In genomic region chr7:94067047-94067446, GRCh38 we compare ENCODE assay signal across 21 cellular contexts.
"Had no signal": no experiment of that assay in that cellular context is flagged by ENCODE, and none has a peak within 500 bp of the region (broad histone marks: within the 10 kb centered on the region; RNA-seq: fewer than 3 reads in every experiment).

No MANE protein-coding gene starts in this region.

- H3K36me3 ChIP-seq: esophagus muscularis mucosa, gastroesophageal sphincter, thoracic aorta had no signal

- H3K27me3 ChIP-seq: body of pancreas, esophagus muscularis mucosa had no signal

- H3K4me3 ChIP-seq: body of pancreas, esophagus muscularis mucosa, gastroesophageal sphincter, thoracic aorta had no signal

- H3K4me1 ChIP-seq: body of pancreas, esophagus muscularis mucosa, gastroesophageal sphincter had no signal

- DNase-seq: activated gamma-delta T cell treated with Interleukin-2 at 50 U/mL for 16 hours; activated T-cell treated with anti-CD3 and anti-CD28 coated beads, Interleukin-2, amount 50 U/mL, for 1 hour; anterior cingulate cortex; body of pancreas; central memory CD4-positive, alpha-beta T cell; dermis blood vessel endothelial cell; effector CD8-positive, alpha-beta T cell; head of caudate nucleus; hypothalamus; left colon; mesendoderm; naive B cell; occipital lobe; posterior cingulate gyrus; retina; stimulated activated CD4-positive, alpha-beta T cell treated with anti-CD3 and anti-CD28 coated beads, Interleukin-4, amount 100 ng/mL, for 1 hour; stimulated activated naive CD4-positive, alpha-beta T cell treated with Interleukin-2 at 50 U/mL for 16 hours; T1000 had no signal

- H3K9me3 ChIP-seq: body of pancreas, esophagus muscularis mucosa, gastroesophageal sphincter, thoracic aorta had no signal

- H3K27ac ChIP-seq: body of pancreas, esophagus muscularis mucosa, gastroesophageal sphincter, thoracic aorta had no signal
